8 cellular contexts compared by ENCODE assay signal in the genomic region with DNA sequence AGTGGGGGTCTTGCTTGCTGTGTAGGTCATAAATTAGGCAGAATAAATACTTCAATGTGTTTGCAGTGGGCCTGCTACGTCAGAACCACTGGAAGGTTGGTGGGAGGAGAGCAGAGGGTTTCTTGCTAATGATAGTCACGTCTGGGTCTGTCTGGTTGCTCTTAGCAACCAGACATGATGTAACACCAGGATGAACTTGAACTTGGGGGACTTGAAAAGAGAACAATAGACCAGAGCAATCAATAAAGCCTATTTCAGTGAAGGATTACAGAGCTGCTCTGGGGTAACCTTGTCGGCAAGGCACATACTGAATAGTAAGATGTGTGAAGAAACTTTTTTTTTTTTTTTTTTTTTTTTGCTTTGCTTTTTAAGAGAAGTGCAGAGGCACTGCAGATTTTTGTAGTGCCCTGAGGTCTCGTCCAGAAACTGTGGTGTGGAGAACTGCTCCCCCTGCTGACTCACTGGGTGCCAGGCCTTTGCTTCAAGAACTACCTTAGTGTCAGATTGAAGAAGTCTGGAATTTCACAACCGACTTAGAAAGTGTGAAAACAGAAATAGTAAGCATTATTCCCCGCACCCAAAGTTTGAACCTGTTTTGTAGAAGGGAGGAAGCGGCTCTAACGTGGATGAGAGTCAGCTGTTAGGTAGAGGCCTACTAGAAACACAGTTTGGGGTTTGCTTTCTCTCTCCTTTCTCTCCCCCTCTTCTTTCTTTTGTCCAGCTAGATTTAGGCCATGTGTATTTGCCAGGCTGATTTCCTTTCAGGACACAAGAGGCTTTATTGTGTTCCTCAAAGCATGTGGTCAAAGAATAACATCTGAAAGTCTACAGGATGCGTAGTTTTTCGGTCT.
DNase-seq lines count a peak whose midpoint lies in the region; ATAC-seq lines count a peak whose summit lies in the region.

No MANE protein-coding gene starts in this region.

- DNase-seq in NCI-H187 (lab: John Stamatoyannopoulos, UW), result peak; percentile 9 to 17
- no peak for DNase-seq in NCI-H187 treated with DMSO at 0.1 percent for 48 hours (lab: John Stamatoyannopoulos, UW)
- DNase-seq in NCI-H345 treated with DMSO at 0.1 percent for 48 hours (lab: John Stamatoyannopoulos, UW; ENCODE audit: unreplicated experiment), result peak; percentile 64
- DNase-seq in activated CD4-positive, CD25-positive, alpha-beta regulatory T cell (lab: John Stamatoyannopoulos, UW), result peak; percentile 5 to 28 (median 14)
- peak; percentile 90 for DNase-seq in cerebellar cortex (ENCODE audit: low spot score)
- peak; percentile 93 for DNase-seq in kidney tubule cell (ENCODE audit: low spot score)
- peak; percentile 40 to 54 (median 42) for DNase-seq in stimulated activated CD4-positive, alpha-beta T cell treated with anti-CD3 and anti-CD28 coated beads, Interleukin-1b, Interleukin-23, amount 100 ng/mL, for 24 hours (ENCODE audit: low read depth in 4 of 4, low spot score in 1 of 4)

- ATAC-seq in HG03135 (IDR thresholded peaks at IDR 0.05; ENCODE audit: unreplicated experiment), result peak; percentile 92
